18 cellular contexts compared by ENCODE assay signal in genomic region chr9:126604059-126604685, GRCh38. TPM values are rescaled to one million over a fixed set of nuclear protein-coding genes. Genes with fewer than 3 reads are reported as not detected.
DNase-seq lines count a peak whose midpoint lies in the region; ATAC-seq and TF ChIP-seq lines count a peak whose summit lies in the region.
"Had no signal": no experiment of that assay in that cellular context is flagged by ENCODE, and none has a peak within 500 bp of the region (broad histone marks: within the 10 kb centered on the region; RNA-seq: fewer than 3 reads in every experiment).

No MANE protein-coding gene starts in this region.

- H3K4me3 ChIP-seq in H7 (ENCODE audit: insufficient read depth, low read depth, low read length) (no peak overlapping the region), left ventricle myocardium inferior (no peak overlapping the region), neural progenitor cell (no peak overlapping the region), breast epithelium (no peak overlapping the region), MM.1S (ENCODE audit: low read length) (no peak overlapping the region), MG63 (no peak overlapping the region)
- H3K4me3 ChIP-seq: GM23248 had no signal

- ATAC-seq in WTC11 (no peak), HG03439 (IDR thresholded peaks at IDR 0.05; ENCODE audit: unreplicated experiment) (no peak)
- ATAC-seq: HCT116, Panc1 had no signal

- intact Hi-C loops in left ventricle myocardium inferior (cut with micrococcal nuclease) = no loop called here
- intact Hi-C loops in breast epithelium (cut with DNase I; ENCODE audit: low total_unique reads) = no loop called here

- no peaks in the 10 kb centered on the region for H3K4me1 Mint-ChIP-seq in WTC11
- peaks cover 16% of the 10 kb centered on the region for H3K4me1 Mint-ChIP-seq in neural progenitor cell

- H3K4me1 ChIP-seq in left ventricle myocardium inferior = peaks cover 12% of the 10 kb centered on the region
- H3K4me1 ChIP-seq in neural progenitor cell = no peaks in the 10 kb centered on the region
- H3K4me1 ChIP-seq in breast epithelium = no peaks in the 10 kb centered on the region
- H3K4me1 ChIP-seq in MM.1S (ENCODE audit: low read length) = 0 out of 2 replicates have a peak, but pooled peaks cover 7% of the 10 kb centered on the region

- peaks cover 10% of the 10 kb centered on the region for H4K20me1 ChIP-seq in neural progenitor cell (ENCODE audit: low read depth)
- H4K20me1 ChIP-seq in MM.1S (ENCODE audit: insufficient read depth, low read length) = no peaks in the 10 kb centered on the region

- H3K27me3 ChIP-seq in H7 (ENCODE audit: control insufficient read depth, insufficient read depth, low read length) (peaks cover 12% of the 10 kb centered on the region; the same call in 1 of the 2 replicates), left ventricle myocardium inferior (ENCODE audit: low read depth) (peaks cover 44% of the 10 kb centered on the region), neural progenitor cell (peaks cover 85% of the 10 kb centered on the region), breast epithelium (no peaks in the 10 kb centered on the region), MM.1S (replicated peaks; ENCODE audit: insufficient read depth, low read length) (peaks cover 8% of the 10 kb centered on the region), MG63 (no peaks in the 10 kb centered on the region)

- H3K36me3 Mint-ChIP-seq in WTC11 (no peaks in the 10 kb centered on the region), neural progenitor cell (peaks cover 3% of the 10 kb centered on the region)
- H3K36me3 Mint-ChIP-seq: IgD-negative memory B cell had no signal

- H3K27ac ChIP-seq in left ventricle myocardium inferior (replicated peaks) (peak overlapping the region; percentile 55), neural progenitor cell (no peak overlapping the region), breast epithelium (no peak overlapping the region), MM.1S (ENCODE audit: low read length) (no peak overlapping the region)
- H3K27ac ChIP-seq: C4-2B, GM23248 had no signal

- no peak for TF ChIP-seq POLR2A in breast epithelium (IDR thresholded peaks at IDR 0.05)

- TF ChIP-seq CTCF in WTC11 (IDR thresholded peaks at IDR 0.05) (no peak), left ventricle myocardium inferior (IDR thresholded peaks at IDR 0.05; ENCODE audit: borderline replicate concordance) (no peak), neural progenitor cell (IDR thresholded peaks at IDR 0.05) (no peak), breast epithelium (IDR thresholded peaks at IDR 0.05) (no peak), MM.1S (IDR thresholded peaks at IDR 0.05; ENCODE audit: low read length) (no peak)

- H3K4me3 Mint-ChIP-seq in WTC11 = no peak overlapping the region
- H3K4me3 Mint-ChIP-seq in neural progenitor cell = no peak overlapping the region
- H3K4me3 Mint-ChIP-seq: IgD-negative memory B cell had no signal

- H3K27ac Mint-ChIP-seq in WTC11 (0 out of 2 replicates have a peak overlapping the region, but pooled peaks have one; percentile 6), neural progenitor cell (peak overlapping the region; percentile 43)
- H3K27ac Mint-ChIP-seq: IgD-negative memory B cell had no signal

- peaks cover 38% of the 10 kb centered on the region for H3K27me3 Mint-ChIP-seq in WTC11 (ENCODE audit: low read depth)
- peaks cover 29% of the 10 kb centered on the region for H3K27me3 Mint-ChIP-seq in neural progenitor cell (ENCODE audit: insufficient read depth, low read depth)

- H3K9ac ChIP-seq in neural progenitor cell (no peak overlapping the region), MM.1S (ENCODE audit: low read length) (no peak overlapping the region)
- H3K9ac ChIP-seq: GM23248 had no signal

- H3K9me2 ChIP-seq in MM.1S (replicated peaks; ENCODE audit: insufficient read depth, low read length) = no peaks in the 10 kb centered on the region

- H2AFZ ChIP-seq in neural progenitor cell (replicated peaks) (no peak overlapping the region), MM.1S (ENCODE audit: low read length) (no peak overlapping the region)
- H2AFZ ChIP-seq: GM23248 had no signal

- H3K79me2 ChIP-seq in neural progenitor cell (ENCODE audit: low read depth) (no peaks in the 10 kb centered on the region), MM.1S (ENCODE audit: low read length) (no peaks in the 10 kb centered on the region)

- H3K4me2 ChIP-seq in neural progenitor cell (no peak overlapping the region), MM.1S (ENCODE audit: low read depth, low read length) (no peak overlapping the region)

- no peaks in the 10 kb centered on the region for H3K9me3 ChIP-seq in left ventricle myocardium inferior (replicated peaks)
- H3K9me3 ChIP-seq in neural progenitor cell (ENCODE audit: low read depth) = no peaks in the 10 kb centered on the region
- no peaks in the 10 kb centered on the region for H3K9me3 ChIP-seq in breast epithelium
- H3K9me3 ChIP-seq in MM.1S (replicated peaks; ENCODE audit: insufficient read depth, low read length) = no peaks in the 10 kb centered on the region
- no peaks in the 10 kb centered on the region for H3K9me3 ChIP-seq in MG63

- POLR2A ChIA-PET in WTC11 (lab: Charles Lee) = no interaction called here

- H3K36me3 ChIP-seq in H7 (replicated peaks; ENCODE audit: control insufficient read depth, insufficient read depth, low read length) (no peaks in the 10 kb centered on the region), left ventricle myocardium inferior (no peaks in the 10 kb centered on the region), neural progenitor cell (no peaks in the 10 kb centered on the region), breast epithelium (no peaks in the 10 kb centered on the region), MM.1S (replicated peaks; ENCODE audit: insufficient read depth, low read length) (no peaks in the 10 kb centered on the region), MG63 (no peaks in the 10 kb centered on the region)

- H3F3A ChIP-seq in neural progenitor cell (ENCODE audit: low read depth) (peaks cover 5% of the 10 kb centered on the region), MM.1S (ENCODE audit: insufficient read depth, low read length) (no peaks in the 10 kb centered on the region)

- DNase-seq in H7 (peak; percentile 5), WTC11 (ENCODE audit: low spot score) (no peak), left ventricle myocardium inferior (no peak), neural progenitor cell (ENCODE audit: low spot score) (no peak), breast epithelium (ENCODE audit: low spot score in 2 of 2) (no peak), MM.1S (no peak), MG63 (no peak)
- DNase-seq: GM23248, NCI-H1436 treated with DMSO at 0.1 percent for 48 hours, NCI-H2029, NCI-H226, NCI-H510A treated with DMSO at 0.1 percent for 48 hours, NCI-H82 had no signal

- CTCF ChIA-PET in WTC11 (lab: Charles Lee) = interaction anchor here (1.0 to 2.9 kb wide), 6 partner anchors 46 to 177 kb away, joined by 4 to 14 read pairs (median 11); no protein-coding TSS in a partner anchor

- H3K9me3 Mint-ChIP-seq in WTC11 = no peaks in the 10 kb centered on the region
- no peaks in the 10 kb centered on the region for H3K9me3 Mint-ChIP-seq in neural progenitor cell
- H3K9me3 Mint-ChIP-seq: IgD-negative memory B cell had no signal

TF ChIP-seq in WTC11, 78 proteins besides CTCF, POLR2A, EP300 and RAD21 (continues in another document):
- TF ChIP-seq ZNF121 (CRISPR knock-in tag; IDR thresholded peaks at IDR 0.05) = no peak
- TF ChIP-seq CREB1 (CRISPR knock-in tag; IDR thresholded peaks at IDR 0.05) = no peak
- no peak for TF ChIP-seq CREM (CRISPR knock-in tag; IDR thresholded peaks at IDR 0.05)
- TF ChIP-seq, protein P1, sequence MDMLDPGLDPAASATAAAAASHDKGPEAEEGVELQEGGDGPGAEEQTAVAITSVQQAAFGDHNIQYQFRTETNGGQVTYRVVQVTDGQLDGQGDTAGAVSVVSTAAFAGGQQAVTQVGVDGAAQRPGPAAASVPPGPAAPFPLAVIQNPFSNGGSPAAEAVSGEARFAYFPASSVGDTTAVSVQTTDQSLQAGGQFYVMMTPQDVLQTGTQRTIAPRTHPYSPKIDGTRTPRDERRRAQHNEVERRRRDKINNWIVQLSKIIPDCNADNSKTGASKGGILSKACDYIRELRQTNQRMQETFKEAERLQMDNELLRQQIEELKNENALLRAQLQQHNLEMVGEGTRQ (CRISPR knock-in tag; IDR thresholded peaks at IDR 0.05) = no peak
- TF ChIP-seq ATF3 (CRISPR knock-in tag; conservative IDR thresholded peaks at IDR 0.05) = no peak
- TF ChIP-seq ZNF263 (CRISPR knock-in tag; IDR thresholded peaks at IDR 0.05; ENCODE audit: low read depth) = no peak
- TF ChIP-seq SP1 (CRISPR knock-in tag; conservative IDR thresholded peaks at IDR 0.05) = no peak
- no peak for TF ChIP-seq RELA (CRISPR knock-in tag; IDR thresholded peaks at IDR 0.05; ENCODE audit: borderline replicate concordance)
- TF ChIP-seq NR2C2 (CRISPR knock-in tag; IDR thresholded peaks at IDR 0.05) = no peak
- no peak for TF ChIP-seq E2F5 (CRISPR knock-in tag; IDR thresholded peaks at IDR 0.05)
- TF ChIP-seq JAZF1 (CRISPR knock-in tag; IDR thresholded peaks at IDR 0.05) = no peak
- no peak for TF ChIP-seq RORB (CRISPR knock-in tag; IDR thresholded peaks at IDR 0.05)

RNA-seq across cellular contexts. Expression of gene LMX1B, which starts 9.6 kb away (rescaled TPM):
- total RNA-seq in H7 (2014; rRNA removed; shearing (Covaris generic)) = 8.7 and 16.7 TPM in 2 replicates
- total RNA-seq in WTC11 (2021) (4.6 to 12.4 TPM (median 5.1 TPM) in 3 replicates), left ventricle myocardium inferior (1.3 TPM), neural progenitor cell (ENCODE audit: low replicate concordance) (0.19 and 0.50 TPM in 2 replicates), breast epithelium (10 to 100 TPM in 1 of 3 donors, 1 to 10 TPM in 1, under 1 TPM in 1; 0.16 to 20.3 (median 9.2) TPM)
- total RNA-seq in MG63 (2014; rRNA removed; shearing (Covaris generic); ENCODE audit: low replicate concordance) = 0.69 and 1.6 TPM in 2 replicates
- total RNA-seq: GM23248 had no signal
